Comparison of ENCODE assay signal across 11 cellular contexts in genomic region chr12:74747305-74747704, GRCh38.
DNase-seq lines count a peak whose midpoint lies in the region; ATAC-seq and TF ChIP-seq lines count a peak whose summit lies in the region.
"Had no signal": no experiment of that assay in that cellular context is flagged by ENCODE, and none has a peak within 500 bp of the region (broad histone marks: within the 10 kb centered on the region; RNA-seq: fewer than 3 reads in every experiment).

No MANE protein-coding gene starts in this region.

- peak; percentile 13 for DNase-seq in GM23248
- DNase-seq in NCI-H69 (lab: John Stamatoyannopoulos, UW), result peak; percentile 4
- peak; percentile 73 for DNase-seq in dedifferentiated amniotic fluid mesenchymal stem cell (ENCODE audit: extremely low spot score)
- DNase-seq in progenitor cell of endocrine pancreas (ENCODE audit: low spot score, unreplicated experiment), result no peak
- DNase-seq in transverse colon, result no peak
- DNase-seq in omental fat pad (ENCODE audit: low spot score), result no peak
- DNase-seq: NCI-H2171 treated with DMSO at 0.1 percent for 48 hours; stimulated activated CD4-positive, alpha-beta T cell treated with anti-CD3 and anti-CD28 coated beads, Interleukin-1b, Interleukin-23, amount 100 ng/mL, for 48 hours had no signal

- no peak overlapping the region for H3K4me3 ChIP-seq in GM23248
- H3K4me3 ChIP-seq in transverse colon, result no peak overlapping the region
- H3K4me3 ChIP-seq: mucosa of descending colon had no signal

- no peak overlapping the region for H3K27ac Mint-ChIP-seq in progenitor cell of endocrine pancreas
- H3K27ac Mint-ChIP-seq: T-helper 1 cell treated with Interleukin-12 subunit alpha and Interleukin-12 subunit beta and Interleukin-4 antibody, amounts not matched to agents 30 μg/mL and 1 μg/mL, for 36 hours had no signal

- in situ Hi-C loops in GM23248 (cut with MboI) (no loop called here), transverse colon (cut with MboI; ENCODE audit: low pct_ligation_motif_present in 1 of 4, low pct_unique_long_range_greater_than_20kb in 1 of 4, low sequenced_read_pairs in 3 of 4) (no loop called here)

- no peak overlapping the region for H3K9ac ChIP-seq in GM23248

- no peak overlapping the region for H2AFZ ChIP-seq in GM23248

- H3K4me2 ChIP-seq in GM23248 (ENCODE audit: unreplicated experiment), result no peak overlapping the region

- H3K4me1 ChIP-seq in GM23248 (ENCODE audit: insufficient read depth), result no peaks in the 10 kb centered on the region
- H3K4me1 ChIP-seq in transverse colon, result no peaks in the 10 kb centered on the region

- intact Hi-C loops in transverse colon (cut with DNase I; ENCODE audit: low total_unique reads), result no loop called here

- H3K36me3 ChIP-seq in GM23248 (ENCODE audit: low read depth) (no peaks in the 10 kb centered on the region), transverse colon (no peaks in the 10 kb centered on the region)

- H4K20me1 ChIP-seq in GM23248 (ENCODE audit: insufficient read depth), result no peaks in the 10 kb centered on the region

- no peak for TF ChIP-seq POLR2A in transverse colon (IDR thresholded peaks at IDR 0.05)

- no peaks in the 10 kb centered on the region for H3K9me3 Mint-ChIP-seq in progenitor cell of endocrine pancreas (ENCODE audit: low read depth)
- H3K9me3 Mint-ChIP-seq: T-helper 1 cell treated with Interleukin-12 subunit alpha and Interleukin-12 subunit beta and Interleukin-4 antibody, amounts not matched to agents 30 μg/mL and 1 μg/mL, for 36 hours had no signal

- ATAC-seq in HG03342 (IDR thresholded peaks at IDR 0.05; ENCODE audit: unreplicated experiment) (no peak), omental fat pad (ENCODE audit: low FRiP score) (no peak)
- ATAC-seq: mucosa of descending colon had no signal

- H3K27me3 ChIP-seq in GM23248 (replicated peaks; ENCODE audit: insufficient read depth), result no peaks in the 10 kb centered on the region
- no peaks in the 10 kb centered on the region for H3K27me3 ChIP-seq in transverse colon

- H3K27me3 Mint-ChIP-seq in progenitor cell of endocrine pancreas, result no peaks in the 10 kb centered on the region

- no peaks in the 10 kb centered on the region for H3K4me1 Mint-ChIP-seq in progenitor cell of endocrine pancreas (ENCODE audit: low read depth)

- no peaks in the 10 kb centered on the region for H3F3A ChIP-seq in GM23248 (ENCODE audit: insufficient read depth)

- no peaks in the 10 kb centered on the region for H3K9me2 ChIP-seq in GM23248 (ENCODE audit: insufficient read depth)

- no peaks in the 10 kb centered on the region for H3K79me2 ChIP-seq in GM23248 (ENCODE audit: insufficient read depth)

- no peaks in the 10 kb centered on the region for H3K9me3 ChIP-seq in GM23248 (ENCODE audit: low read depth)
- no peaks in the 10 kb centered on the region for H3K9me3 ChIP-seq in transverse colon
- H3K9me3 ChIP-seq: mucosa of descending colon had no signal

- H3K27ac ChIP-seq in GM23248 (no peak overlapping the region), transverse colon (no peak overlapping the region)

- H3K36me3 Mint-ChIP-seq in progenitor cell of endocrine pancreas (ENCODE audit: insufficient read depth), result no peaks in the 10 kb centered on the region

- TF ChIP-seq CTCF in progenitor cell of endocrine pancreas (IDR thresholded peaks at IDR 0.05; ENCODE audit: unreplicated experiment) (peak; percentile 50), transverse colon (IDR thresholded peaks at IDR 0.05) (no peak), omental fat pad (IDR thresholded peaks at IDR 0.05) (no peak)

- no peak for TF ChIP-seq EP300 in transverse colon (IDR thresholded peaks at IDR 0.05; ENCODE audit: low read depth)

- no peak overlapping the region for H3K4me3 Mint-ChIP-seq in progenitor cell of endocrine pancreas (ENCODE audit: low read depth)
- H3K4me3 Mint-ChIP-seq: T-helper 1 cell treated with Interleukin-12 subunit alpha and Interleukin-12 subunit beta and Interleukin-4 antibody, amounts not matched to agents 30 μg/mL and 1 μg/mL, for 36 hours had no signal

Comparison
In these comparisons a context has a peak if more than half of its experiments do, and no peak if none do; other contexts are left out.
1. DNase-seq: peak in GM23248 (single experiment), NCI-H69 (single experiment) and dedifferentiated amniotic fluid mesenchymal stem cell (single experiment); none in progenitor cell of endocrine pancreas (single experiment), transverse colon (single experiment) and omental fat pad (single experiment).